Comparison of ENCODE assay signal across 8 cellular contexts in genomic region chr12:84913151-84913550, GRCh38. TPM values are rescaled to one million over a fixed set of nuclear protein-coding genes. Genes with fewer than 3 reads are reported as not detected.
DNase-seq lines count a peak whose midpoint lies in the region; ATAC-seq and TF ChIP-seq lines count a peak whose summit lies in the region.

No MANE protein-coding gene starts in this region.

- H3K4me1 Mint-ChIP-seq in H9 (peaks cover 10 to 12% of the 10 kb centered on the region in 2 experiments), T-helper 17 cell (peaks cover 10% of the 10 kb centered on the region)

- H3K36me3 ChIP-seq in mucosa of descending colon (ENCODE audit: low read depth), result no peaks in the 10 kb centered on the region
- no peaks in the 10 kb centered on the region for H3K36me3 ChIP-seq in prostate gland

- H2BK15ac ChIP-seq in H9 (ENCODE audit: low read depth, low read length), result no peak overlapping the region

- no peak overlapping the region for H2BK20ac ChIP-seq in H9 (ENCODE audit: low read depth, low read length, poor library complexity, severe bottlenecking)

- H3K18ac ChIP-seq in H9 (ENCODE audit: insufficient read length, low read depth, low read length), result peak overlapping the region; percentile 32

- H3K4me3 ChIP-seq in skeletal muscle cell (ENCODE audit: low read depth, low read length) (peak overlapping the region; percentile 97), mucosa of descending colon (no peak overlapping the region), prostate gland (peak overlapping the region in 1 of 2 donors; percentile 22)

- H3K9me3 Mint-ChIP-seq in H9, result no peaks in the 10 kb centered on the region; a peak in 1 of 5 replicates

- TF ChIP-seq CTCF in H9 (conservative IDR thresholded peaks at IDR 0.05), result no peak
- TF ChIP-seq CTCF in foreskin keratinocyte (conservative IDR thresholded peaks at IDR 0.05), result no peak
- no peak for TF ChIP-seq CTCF in mucosa of descending colon (IDR thresholded peaks at IDR 0.05)
- no peak for TF ChIP-seq CTCF in prostate gland (IDR thresholded peaks at IDR 0.05)

- peak overlapping the region; percentile 89 to 93 for H3K4me3 Mint-ChIP-seq in H9
- H3K4me3 Mint-ChIP-seq in T-helper 17 cell, result peak overlapping the region; percentile 39

- H3K23me2 ChIP-seq in H9 (ENCODE audit: insufficient read length, low read depth, low read length, poor library complexity, severe bottlenecking), result peaks cover 27% of the 10 kb centered on the region

- no peaks in the 10 kb centered on the region for H3K79me1 ChIP-seq in H9 (ENCODE audit: insufficient read depth, low read depth, low read length, poor library complexity, severe bottlenecking)

- H3K27me3 ChIP-seq in H9 (ENCODE audit: insufficient read depth, low read length) (no peaks in the 10 kb centered on the region), foreskin keratinocyte (no peaks in the 10 kb centered on the region), prostate gland (replicated peaks; ENCODE audit: insufficient read depth) (peaks cover 4% of the 10 kb centered on the region)

- H3K9ac ChIP-seq in H9 (ENCODE audit: extremely low read depth, insufficient read length, low read length), result peak overlapping the region; percentile 70

- H3K9me3 ChIP-seq in H9 (ENCODE audit: control insufficient read depth, low read depth, low read length), result no peaks in the 10 kb centered on the region
- no peaks in the 10 kb centered on the region for H3K9me3 ChIP-seq in T-helper 17 cell (ENCODE audit: control insufficient read depth, low read length, poor library complexity, severe bottlenecking)
- H3K9me3 ChIP-seq in mucosa of descending colon, result no peaks in the 10 kb centered on the region
- H3K9me3 ChIP-seq in prostate gland, result no peaks in the 10 kb centered on the region

- no peak overlapping the region for H3K56ac ChIP-seq in H9 (ENCODE audit: insufficient read length, low read depth, low read length)

- H3K79me2 ChIP-seq in H9 (ENCODE audit: insufficient read depth, low read length), result peaks cover 9% of the 10 kb centered on the region; the same call in 1 of the 2 replicates

- peak overlapping the region; percentile 20 for H4K5ac ChIP-seq in H9 (ENCODE audit: insufficient read length, low read depth, low read length)

- intact Hi-C loops in mucosa of descending colon (cut with DNase I, micrococcal nuclease) (no loop called here), prostate gland (cut with DNase I) (no loop called here)

- H4K91ac ChIP-seq in H9 (ENCODE audit: insufficient read length, low read depth, low read length), result no peak overlapping the region

- H3T11ph ChIP-seq in H9 (ENCODE audit: low read length), result no peak overlapping the region

- H3K14ac ChIP-seq in H9 (ENCODE audit: insufficient read depth, low read length), result peak overlapping the region; percentile 87; the same call in 1 of the 2 replicates

- H3K36me3 Mint-ChIP-seq in H9 (ENCODE audit: insufficient read depth in 1 of 3, low read depth in 3 of 3) (no peaks in the 10 kb centered on the region), T-helper 17 cell (ENCODE audit: low read depth) (no peaks in the 10 kb centered on the region)

- no peak overlapping the region for H2BK5ac ChIP-seq in H9 (ENCODE audit: insufficient read length, low read length)

- no peak overlapping the region for H4K8ac ChIP-seq in H9 (replicated peaks; ENCODE audit: insufficient read length, low read depth, low read length)

- H2AK5ac ChIP-seq in H9 (ENCODE audit: insufficient read length, low read length), result no peak overlapping the region

- H3K27ac ChIP-seq in H9 (ENCODE audit: insufficient read length, low read depth, low read length), result no peak overlapping the region
- H3K27ac ChIP-seq in foreskin keratinocyte, result peak overlapping the region; percentile 93
- no peak overlapping the region for H3K27ac ChIP-seq in prostate gland

- peak overlapping the region; percentile 11 for H2BK12ac ChIP-seq in H9 (ENCODE audit: insufficient read length, low read depth, low read length)

- ATAC-seq in T-helper 17 cell, result no peak
- ATAC-seq in foreskin keratinocyte, result no peak
- ATAC-seq in mucosa of descending colon, result no peak
- ATAC-seq in HG03342 (IDR thresholded peaks at IDR 0.05; ENCODE audit: unreplicated experiment), result no peak

- peak overlapping the region; percentile 82 for H3K4me2 ChIP-seq in H9 (ENCODE audit: insufficient read depth, insufficient read length, low read length)

- H2BK120ac ChIP-seq in H9 (ENCODE audit: low read depth, low read length, poor library complexity, severe bottlenecking), result no peak overlapping the region

- TF ChIP-seq POLR2A in prostate gland (IDR thresholded peaks at IDR 0.05), result no peak

- no peak overlapping the region for H3K23ac ChIP-seq in H9 (ENCODE audit: insufficient read length, low read depth, low read length)

- H3K4ac ChIP-seq in H9 (ENCODE audit: low read depth, low read length), result no peak overlapping the region

- WGBS in H9 (ENCODE audit: extremely low coverage, insufficient read length, low lambda C conversion rate), result no CpG with 5 or more reads among the region's 10 CpGs
- WGBS in prostate gland, result 11% methylated on average over 10 of the region's 10 CpGs

- no peaks in the 10 kb centered on the region for H4K20me1 ChIP-seq in H9 (ENCODE audit: control insufficient read depth, insufficient read depth, insufficient read length)

- H3K27me3 Mint-ChIP-seq in H9 (ENCODE audit: low read depth) (peaks cover 17% of the 10 kb centered on the region), T-helper 17 cell (peaks cover 40% of the 10 kb centered on the region)

- H3K27ac Mint-ChIP-seq in H9 (peak overlapping the region in 1 of 3 experiments; percentile 95; a peak in 2 of 7 replicates), T-helper 17 cell (no peak overlapping the region)

- no peaks in the 10 kb centered on the region for H3K4me1 ChIP-seq in H9 (ENCODE audit: insufficient read depth, low read length)
- H3K4me1 ChIP-seq in foreskin keratinocyte, result peaks cover 11% of the 10 kb centered on the region
- H3K4me1 ChIP-seq in mucosa of descending colon (ENCODE audit: low read depth), result peaks cover 7% of the 10 kb centered on the region
- no peaks in the 10 kb centered on the region for H3K4me1 ChIP-seq in prostate gland (replicated peaks)

- peak overlapping the region; percentile 3 for H2AFZ ChIP-seq in H9 (ENCODE audit: low read length)

- DNase-seq in H9 (peak; percentile 61), T-helper 17 cell (no peak), foreskin keratinocyte (peak; percentile 28 to 54), skeletal muscle cell (ENCODE audit: low read depth) (no peak), mucosa of descending colon (no peak), prostate gland (ENCODE audit: low spot score) (no peak), DMS114 treated with DMSO at 0.1 percent for 48 hours (lab: John Stamatoyannopoulos, UW; ENCODE audit: unreplicated experiment) (no peak)

RNA-seq across cellular contexts. Expression of gene SLC6A15, which starts 0.6 kb away (rescaled TPM):
- total RNA-seq in H9 (2021) (12.9 and 16.7 TPM in 2 replicates), T-helper 17 cell (under 1 TPM in 1 of 2 donors, not detected in 1; 0.07 TPM), foreskin keratinocyte (29.6 and 38.8 TPM in 2 replicates), mucosa of descending colon (1 to 10 TPM in 1 of 3 donors, under 1 TPM in 2; 0.17 to 3.1 (median 0.51) TPM), prostate gland (under 1 TPM in 1 of 2 donors, not detected in 1; 0.45 TPM)
- 13.1 and 14.5 TPM in 2 replicates for polyA plus RNA-seq in foreskin keratinocyte

Comparison
In these comparisons a context has a peak if more than half of its experiments do, and no peak if none do; other contexts are left out.
1. DNase-seq: peak in H9 (single experiment) and foreskin keratinocyte (2 of 2); none in T-helper 17 cell (0 of 3), skeletal muscle cell (single experiment), mucosa of descending colon (0 of 3), prostate gland (single experiment) and DMS114 treated with DMSO at 0.1 percent for 48 hours (single experiment).